ENCODE assay signal across 2 cellular contexts in the genomic region with DNA sequence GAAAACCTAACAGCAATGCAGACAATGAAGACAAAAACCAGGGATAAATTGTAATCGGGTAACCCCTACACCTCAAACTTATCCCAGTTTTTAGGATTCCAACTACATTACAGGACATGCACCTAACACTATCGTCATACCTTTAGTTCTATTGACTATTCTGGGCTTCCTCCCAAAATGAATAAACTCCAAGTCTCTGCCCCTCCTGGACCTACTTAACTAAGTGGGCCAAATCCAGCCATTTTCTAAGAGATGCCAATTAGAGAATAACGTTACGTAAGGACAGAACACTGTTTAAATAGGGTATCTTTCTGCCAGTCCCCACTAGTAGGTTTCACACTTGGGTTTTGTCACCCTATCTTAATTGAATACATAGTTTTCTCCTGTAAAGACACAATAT.
TF ChIP-seq lines count a peak whose summit lies in the region.

No MANE protein-coding gene starts in this region.

TF ChIP-seq in liver, 16 proteins besides CTCF, POLR2A, EP300 and RAD21:
- TF ChIP-seq FOXA2 (IDR thresholded peaks at IDR 0.05): no peak
- peak; percentile 66 for TF ChIP-seq YY1 (IDR thresholded peaks at IDR 0.05)
- TF ChIP-seq, protein P1, sequence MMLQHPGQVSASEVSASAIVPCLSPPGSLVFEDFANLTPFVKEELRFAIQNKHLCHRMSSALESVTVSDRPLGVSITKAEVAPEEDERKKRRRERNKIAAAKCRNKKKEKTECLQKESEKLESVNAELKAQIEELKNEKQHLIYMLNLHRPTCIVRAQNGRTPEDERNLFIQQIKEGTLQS (IDR thresholded peaks at IDR 0.05): no peak
- peak in 1 of 2 donors; percentile 21 for TF ChIP-seq RXRA (IDR thresholded peaks at IDR 0.05)
- TF ChIP-seq GABPA (IDR thresholded peaks at IDR 0.05 in 1 of 2, conservative IDR thresholded peaks at IDR 0.05 in 1 of 2): no peak
- TF ChIP-seq, protein P2, sequence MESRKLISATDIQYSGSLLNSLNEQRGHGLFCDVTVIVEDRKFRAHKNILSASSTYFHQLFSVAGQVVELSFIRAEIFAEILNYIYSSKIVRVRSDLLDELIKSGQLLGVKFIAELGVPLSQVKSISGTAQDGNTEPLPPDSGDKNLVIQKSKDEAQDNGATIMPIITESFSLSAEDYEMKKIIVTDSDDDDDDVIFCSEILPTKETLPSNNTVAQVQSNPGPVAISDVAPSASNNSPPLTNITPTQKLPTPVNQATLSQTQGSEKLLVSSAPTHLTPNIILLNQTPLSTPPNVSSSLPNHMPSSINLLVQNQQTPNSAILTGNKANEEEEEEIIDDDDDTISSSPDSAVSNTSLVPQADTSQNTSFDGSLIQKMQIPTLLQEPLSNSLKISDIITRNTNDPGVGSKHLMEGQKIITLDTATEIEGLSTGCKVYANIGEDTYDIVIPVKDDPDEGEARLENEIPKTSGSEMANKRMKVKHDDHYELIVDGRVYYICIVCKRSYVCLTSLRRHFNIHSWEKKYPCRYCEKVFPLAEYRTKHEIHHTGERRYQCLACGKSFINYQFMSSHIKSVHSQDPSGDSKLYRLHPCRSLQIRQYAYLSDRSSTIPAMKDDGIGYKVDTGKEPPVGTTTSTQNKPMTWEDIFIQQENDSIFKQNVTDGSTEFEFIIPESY (IDR thresholded peaks at IDR 0.05): no peak
- no peak for TF ChIP-seq NR2F2 (IDR thresholded peaks at IDR 0.05)
- TF ChIP-seq, protein P3, sequence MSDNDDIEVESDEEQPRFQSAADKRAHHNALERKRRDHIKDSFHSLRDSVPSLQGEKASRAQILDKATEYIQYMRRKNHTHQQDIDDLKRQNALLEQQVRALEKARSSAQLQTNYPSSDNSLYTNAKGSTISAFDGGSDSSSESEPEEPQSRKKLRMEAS (IDR thresholded peaks at IDR 0.05): no peak
- TF ChIP-seq HNF4A (conservative IDR thresholded peaks at IDR 0.05): peak in 1 of 2 donors; percentile 35
- no peak for TF ChIP-seq JUND (IDR thresholded peaks at IDR 0.05)
TF ChIP-seq in liver: peak in this region for 3.

TF ChIP-seq in HepG2, 621 proteins besides CTCF, POLR2A, EP300 and RAD21:
- TF ChIP-seq, protein P4, sequence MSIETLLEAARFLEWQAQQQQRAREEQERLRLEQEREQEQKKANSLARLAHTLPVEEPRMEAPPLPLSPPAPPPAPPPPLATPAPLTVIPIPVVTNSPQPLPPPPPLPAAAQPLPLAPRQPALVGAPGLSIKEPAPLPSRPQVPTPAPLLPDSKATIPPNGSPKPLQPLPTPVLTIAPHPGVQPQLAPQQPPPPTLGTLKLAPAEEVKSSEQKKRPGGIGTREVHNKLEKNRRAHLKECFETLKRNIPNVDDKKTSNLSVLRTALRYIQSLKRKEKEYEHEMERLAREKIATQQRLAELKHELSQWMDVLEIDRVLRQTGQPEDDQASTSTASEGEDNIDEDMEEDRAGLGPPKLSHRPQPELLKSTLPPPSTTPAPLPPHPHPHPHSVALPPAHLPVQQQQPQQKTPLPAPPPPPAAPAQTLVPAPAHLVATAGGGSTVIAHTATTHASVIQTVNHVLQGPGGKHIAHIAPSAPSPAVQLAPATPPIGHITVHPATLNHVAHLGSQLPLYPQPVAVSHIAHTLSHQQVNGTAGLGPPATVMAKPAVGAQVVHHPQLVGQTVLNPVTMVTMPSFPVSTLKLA (IDR thresholded peaks at IDR 0.05): no peak
- TF ChIP-seq SP2 (CRISPR knock-in tag; IDR thresholded peaks at IDR 0.05) (no peak), RBFOX2 (IDR thresholded peaks at IDR 0.05; ENCODE audit: low read depth, low read length) (no peak), HNRNPK (IDR thresholded peaks at IDR 0.05; ENCODE audit: low read depth, low read length, poor library complexity, severe bottlenecking) (no peak), ESRRA (CRISPR knock-in tag; IDR thresholded peaks at IDR 0.05; ENCODE audit: low read depth) (no peak), NFRKB (IDR thresholded peaks at IDR 0.05) (no peak), KLF6 (CRISPR knock-in tag; IDR thresholded peaks at IDR 0.05) (no peak), FOXK2 (IDR thresholded peaks at IDR 0.05) (no peak), ZNF326 (CRISPR knock-in tag; IDR thresholded peaks at IDR 0.05; ENCODE audit: borderline replicate concordance) (no peak), MED1 (CRISPR knock-in tag; IDR thresholded peaks at IDR 0.05) (no peak), NFE2L1 (CRISPR knock-in tag; IDR thresholded peaks at IDR 0.05; ENCODE audit: borderline replicate concordance) (no peak), ZNF33B (CRISPR knock-in tag; IDR thresholded peaks at IDR 0.05) (no peak), MZF1 (CRISPR knock-in tag; IDR thresholded peaks at IDR 0.05; ENCODE audit: borderline replicate concordance) (no peak), HIVEP1 (CRISPR knock-in tag; IDR thresholded peaks at IDR 0.05) (no peak), MIER3 (CRISPR knock-in tag; IDR thresholded peaks at IDR 0.05; ENCODE audit: borderline replicate concordance) (no peak), MTA3 (CRISPR knock-in tag; IDR thresholded peaks at IDR 0.05) (no peak), CREB1 (IDR thresholded peaks at IDR 0.05) (no peak), CREB1 (CRISPR knock-in tag; IDR thresholded peaks at IDR 0.05) (no peak)
- TF ChIP-seq, protein P5, sequence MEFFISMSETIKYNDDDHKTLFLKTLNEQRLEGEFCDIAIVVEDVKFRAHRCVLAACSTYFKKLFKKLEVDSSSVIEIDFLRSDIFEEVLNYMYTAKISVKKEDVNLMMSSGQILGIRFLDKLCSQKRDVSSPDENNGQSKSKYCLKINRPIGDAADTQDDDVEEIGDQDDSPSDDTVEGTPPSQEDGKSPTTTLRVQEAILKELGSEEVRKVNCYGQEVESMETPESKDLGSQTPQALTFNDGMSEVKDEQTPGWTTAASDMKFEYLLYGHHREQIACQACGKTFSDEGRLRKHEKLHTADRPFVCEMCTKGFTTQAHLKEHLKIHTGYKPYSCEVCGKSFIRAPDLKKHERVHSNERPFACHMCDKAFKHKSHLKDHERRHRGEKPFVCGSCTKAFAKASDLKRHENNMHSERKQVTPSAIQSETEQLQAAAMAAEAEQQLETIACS (CRISPR knock-in tag; IDR thresholded peaks at IDR 0.05): no peak
- TF ChIP-seq, protein P6, sequence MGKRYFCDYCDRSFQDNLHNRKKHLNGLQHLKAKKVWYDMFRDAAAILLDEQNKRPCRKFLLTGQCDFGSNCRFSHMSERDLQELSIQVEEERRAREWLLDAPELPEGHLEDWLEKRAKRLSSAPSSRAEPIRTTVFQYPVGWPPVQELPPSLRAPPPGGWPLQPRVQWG (CRISPR knock-in tag; IDR thresholded peaks at IDR 0.05; ENCODE audit: borderline replicate concordance, low read depth): no peak
- TF ChIP-seq, protein P7, sequence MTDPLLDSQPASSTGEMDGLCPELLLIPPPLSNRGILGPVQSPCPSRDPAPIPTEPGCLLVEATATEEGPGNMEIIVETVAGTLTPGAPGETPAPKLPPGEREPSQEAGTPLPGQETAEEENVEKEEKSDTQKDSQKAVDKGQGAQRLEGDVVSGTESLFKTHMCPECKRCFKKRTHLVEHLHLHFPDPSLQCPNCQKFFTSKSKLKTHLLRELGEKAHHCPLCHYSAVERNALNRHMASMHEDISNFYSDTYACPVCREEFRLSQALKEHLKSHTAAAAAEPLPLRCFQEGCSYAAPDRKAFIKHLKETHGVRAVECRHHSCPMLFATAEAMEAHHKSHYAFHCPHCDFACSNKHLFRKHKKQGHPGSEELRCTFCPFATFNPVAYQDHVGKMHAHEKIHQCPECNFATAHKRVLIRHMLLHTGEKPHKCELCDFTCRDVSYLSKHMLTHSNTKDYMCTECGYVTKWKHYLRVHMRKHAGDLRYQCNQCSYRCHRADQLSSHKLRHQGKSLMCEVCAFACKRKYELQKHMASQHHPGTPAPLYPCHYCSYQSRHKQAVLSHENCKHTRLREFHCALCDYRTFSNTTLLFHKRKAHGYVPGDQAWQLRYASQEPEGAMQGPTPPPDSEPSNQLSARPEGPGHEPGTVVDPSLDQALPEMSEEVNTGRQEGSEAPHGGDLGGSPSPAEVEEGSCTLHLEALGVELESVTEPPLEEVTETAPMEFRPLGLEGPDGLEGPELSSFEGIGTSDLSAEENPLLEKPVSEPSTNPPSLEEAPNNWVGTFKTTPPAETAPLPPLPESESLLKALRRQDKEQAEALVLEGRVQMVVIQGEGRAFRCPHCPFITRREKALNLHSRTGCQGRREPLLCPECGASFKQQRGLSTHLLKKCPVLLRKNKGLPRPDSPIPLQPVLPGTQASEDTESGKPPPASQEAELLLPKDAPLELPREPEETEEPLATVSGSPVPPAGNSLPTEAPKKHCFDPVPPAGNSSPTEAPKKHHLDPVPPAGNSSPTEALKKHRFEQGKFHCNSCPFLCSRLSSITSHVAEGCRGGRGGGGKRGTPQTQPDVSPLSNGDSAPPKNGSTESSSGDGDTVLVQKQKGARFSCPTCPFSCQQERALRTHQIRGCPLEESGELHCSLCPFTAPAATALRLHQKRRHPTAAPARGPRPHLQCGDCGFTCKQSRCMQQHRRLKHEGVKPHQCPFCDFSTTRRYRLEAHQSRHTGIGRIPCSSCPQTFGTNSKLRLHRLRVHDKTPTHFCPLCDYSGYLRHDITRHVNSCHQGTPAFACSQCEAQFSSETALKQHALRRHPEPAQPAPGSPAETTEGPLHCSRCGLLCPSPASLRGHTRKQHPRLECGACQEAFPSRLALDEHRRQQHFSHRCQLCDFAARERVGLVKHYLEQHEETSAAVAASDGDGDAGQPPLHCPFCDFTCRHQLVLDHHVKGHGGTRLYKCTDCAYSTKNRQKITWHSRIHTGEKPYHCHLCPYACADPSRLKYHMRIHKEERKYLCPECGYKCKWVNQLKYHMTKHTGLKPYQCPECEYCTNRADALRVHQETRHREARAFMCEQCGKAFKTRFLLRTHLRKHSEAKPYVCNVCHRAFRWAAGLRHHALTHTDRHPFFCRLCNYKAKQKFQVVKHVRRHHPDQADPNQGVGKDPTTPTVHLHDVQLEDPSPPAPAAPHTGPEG (CRISPR knock-in tag; IDR thresholded peaks at IDR 0.05): no peak
